ENCODE assay signal across 8 cellular contexts in genomic region chr3:87145553-87145952, GRCh38.
A peak's percentile ranks its signal among the peaks of the same experiment; 100 is the strongest.
DNase-seq lines count a peak whose midpoint lies in the region; ATAC-seq and TF ChIP-seq lines count a peak whose summit lies in the region.

No MANE protein-coding gene starts in this region.

- ATAC-seq in GM21367 (IDR thresholded peaks at IDR 0.05; ENCODE audit: unreplicated experiment) (peak; percentile 89), left ventricle myocardium superior (no peak), HG02840 (IDR thresholded peaks at IDR 0.05; ENCODE audit: low FRiP score, unreplicated experiment) (no peak), HG02981 (IDR thresholded peaks at IDR 0.05; ENCODE audit: unreplicated experiment) (no peak)

- in situ Hi-C loops in G401 (cut with HindIII; ENCODE audit: low sequenced_read_pairs): no loop called here

- TF ChIP-seq CTCF in LNCaP clone FGC (IDR thresholded peaks at IDR 0.05; ENCODE audit: control insufficient read depth, extremely low read depth, insufficient read depth) (peak; percentile 40), fibroblast of mammary gland (conservative IDR thresholded peaks at IDR 0.05; ENCODE audit: control insufficient read depth, insufficient read depth, low read depth, low read length) (peak; percentile 40)

- H3K4me3 ChIP-seq in LNCaP clone FGC (ENCODE audit: low read depth, low read length): no peak overlapping the region
- H3K4me3 ChIP-seq in fibroblast of mammary gland (ENCODE audit: control insufficient read depth, low read depth, low read length): no peak overlapping the region

- intact Hi-C loops in left ventricle myocardium superior (cut with micrococcal nuclease): no loop called here

- peak; percentile 6 for DNase-seq in G401 (ENCODE audit: low spot score)
- DNase-seq in LNCaP clone FGC (ENCODE audit: low read depth): no peak
- peak; percentile 28 for DNase-seq in fibroblast of mammary gland (ENCODE audit: low read depth)
- DNase-seq in NCI-H1105 treated with DMSO at 0.1 percent for 48 hours (lab: John Stamatoyannopoulos, UW): no peak
- no peak for DNase-seq in left ventricle myocardium superior

Comparison
In these comparisons a context has a peak if more than half of its experiments do, and no peak if none do; other contexts are left out.
1. DNase-seq: peak in G401 (single experiment) and fibroblast of mammary gland (single experiment); none in LNCaP clone FGC (single experiment), NCI-H1105 treated with DMSO at 0.1 percent for 48 hours (single experiment) and left ventricle myocardium superior (single experiment).